11 cellular contexts compared by ENCODE assay signal in genomic region chr3:182739619-182740018, GRCh38. TPM values are rescaled to one million over a fixed set of nuclear protein-coding genes. Genes with fewer than 3 reads are reported as not detected.
DNase-seq lines count a peak whose midpoint lies in the region; ATAC-seq, FAIRE-seq and TF ChIP-seq lines count a peak whose summit lies in the region.
"Had no signal": no experiment of that assay in that cellular context is flagged by ENCODE, and none has a peak within 500 bp of the region (broad histone marks: within the 10 kb centered on the region; RNA-seq: fewer than 3 reads in every experiment).

No MANE protein-coding gene starts in this region.

- ATAC-seq in gastroesophageal sphincter (no peak), HG03159 (IDR thresholded peaks at IDR 0.05; ENCODE audit: unreplicated experiment) (no peak)

- H3K36me3 Mint-ChIP-seq in CD14-positive monocyte: no peaks in the 10 kb centered on the region

- TF ChIP-seq CTCF in gastroesophageal sphincter (IDR thresholded peaks at IDR 0.05) (no peak), GM13977 (IDR thresholded peaks at IDR 0.05; ENCODE audit: extremely low read depth, insufficient read depth, missing control alignments) (no peak), CD14-positive monocyte (IDR thresholded peaks at IDR 0.05) (no peak)

- peaks cover 0 to 2% (median 0%) of the 10 kb centered on the region in 7 donors for H3K9me3 Mint-ChIP-seq in CD14-positive monocyte
- H3K9me3 Mint-ChIP-seq: activated B cell treated with CpG ODN at 0.5 μM for 24 hours; activated T-helper 2 cell treated with anti-CD3 and anti-CD28 coated beads, Interferon-gamma antibody, Interleukin-2, Interleukin-4, amounts not matched to agents 10 μg/mL and 5 μg/mL and 100 μg/mL, durations not matched to agents 14 hours and 24 hours and 36 hours had no signal

- peaks cover 2% of the 10 kb centered on the region for H3K4me1 Mint-ChIP-seq in CD14-positive monocyte
- H3K4me1 Mint-ChIP-seq: activated B cell treated with CpG ODN at 0.5 μM for 24 hours had no signal

- peaks cover 2 to 6% (median 4%) of the 10 kb centered on the region in 3 donors for H3K27me3 Mint-ChIP-seq in CD14-positive monocyte (ENCODE audit: low read depth in 3 of 3)

- TF ChIP-seq EP300 in gastroesophageal sphincter (IDR thresholded peaks at IDR 0.05): no peak

- in situ Hi-C loops in GM13977 (cut with MboI; ENCODE audit: low pct_unique_long_range_greater_than_20kb, low sequenced_read_pairs, unreplicated experiment): no loop called here

- H3K27me3 ChIP-seq in esophagus (ENCODE audit: control insufficient read depth in 1 of 2, insufficient read depth in 2 of 2, low read length in 2 of 2): no peaks in the 10 kb centered on the region
- peaks cover 9% of the 10 kb centered on the region for H3K27me3 ChIP-seq in gastroesophageal sphincter

- no peaks in the 10 kb centered on the region for H3K4me1 ChIP-seq in esophagus (ENCODE audit: control insufficient read depth in 2 of 2, insufficient read depth in 2 of 2, low read length in 1 of 2)
- H3K4me1 ChIP-seq in gastroesophageal sphincter: no peaks in the 10 kb centered on the region

- no peak overlapping the region for H3K27ac Mint-ChIP-seq in CD14-positive monocyte
- H3K27ac Mint-ChIP-seq: activated T-helper 2 cell treated with anti-CD3 and anti-CD28 coated beads, Interferon-gamma antibody, Interleukin-2, Interleukin-4, amounts not matched to agents 10 μg/mL and 5 μg/mL and 100 μg/mL, durations not matched to agents 14 hours and 24 hours and 36 hours had no signal

- H3K27ac ChIP-seq in esophagus (ENCODE audit: low read depth in 2 of 2, low read length in 1 of 2) (peak overlapping the region; percentile 78 to 83), gastroesophageal sphincter (no peak overlapping the region)

- H3K9me3 ChIP-seq in esophagus (ENCODE audit: control insufficient read depth in 2 of 2, insufficient read depth in 1 of 2, low read depth in 1 of 2, low read length in 1 of 2) (no peaks in the 10 kb centered on the region), gastroesophageal sphincter (no peaks in the 10 kb centered on the region)

- TF ChIP-seq POLR2A in gastroesophageal sphincter (IDR thresholded peaks at IDR 0.05): no peak

- no peak for FAIRE-seq in HTR-8/SVneo (lab: Jason Lieb, UNC)

- peak; percentile 45 for DNase-seq in HTR-8/SVneo (ENCODE audit: insufficient read length, low spot score)
- peak; percentile 13 for DNase-seq in NCI-H748 treated with DMSO at 0.1 percent for 48 hours (lab: John Stamatoyannopoulos, UW)
- peak; percentile 43 for DNase-seq in skeletal muscle cell (ENCODE audit: low read depth)
- no peak for DNase-seq in GM13977 (ENCODE audit: low spot score)
- no peak for DNase-seq in CD14-positive monocyte (ENCODE audit: low spot score)
- DNase-seq: activated B cell treated with CpG ODN at 0.5 μM for 24 hours, RPMI8226 had no signal

- no peak overlapping the region for H3K4me3 Mint-ChIP-seq in CD14-positive monocyte
- H3K4me3 Mint-ChIP-seq: activated B cell treated with CpG ODN at 0.5 μM for 24 hours had no signal

- WGBS in esophagus, 2 donors: 59 to 60% methylated on average over 3 of the region's 3 CpGs
- 25 to 40% methylated on average over 1 to 3 of the region's 3 CpGs for WGBS in gastroesophageal sphincter (ENCODE audit: low coverage in 1 of 2), 2 donors

- intact Hi-C loops in CD14-positive monocyte (cut with micrococcal nuclease): no loop called here

- H3K4me3 ChIP-seq in esophagus (ENCODE audit: low read depth in 1 of 2, low read length in 2 of 2) (peak overlapping the region; percentile 7 to 36), skeletal muscle cell (ENCODE audit: low read depth, low read length) (no peak overlapping the region), gastroesophageal sphincter (no peak overlapping the region)

- H3K36me3 ChIP-seq in esophagus (ENCODE audit: control insufficient read depth in 2 of 2, insufficient read depth in 2 of 2, low read length in 1 of 2) (no peaks in the 10 kb centered on the region), gastroesophageal sphincter (no peaks in the 10 kb centered on the region)

RNA-seq across cellular contexts. Expression of gene ATP11B, which starts 53.7 kb away (rescaled TPM):
- polyA plus RNA-seq in esophagus (10 to 100 TPM; 25.7 to 32.9 TPM), CD14-positive monocyte (10 to 100 TPM; 11.1 to 25.1 TPM)
- 10 to 100 TPM; 53.8 to 70.7 (median 58.6) TPM for total RNA-seq in gastroesophageal sphincter

Comparison
In these comparisons a context has a peak if more than half of its experiments do, and no peak if none do; other contexts are left out.
1. DNase-seq: peak in HTR-8/SVneo (single experiment), NCI-H748 treated with DMSO at 0.1 percent for 48 hours (single experiment) and skeletal muscle cell (single experiment); none in GM13977 (single experiment) and CD14-positive monocyte (single experiment).
2. H3K27ac ChIP-seq: peak in esophagus (2 of 2); none in gastroesophageal sphincter (0 of 4).
3. H3K4me3 ChIP-seq: peak in esophagus (2 of 2); none in skeletal muscle cell (single experiment) and gastroesophageal sphincter (0 of 2).